In the genomic region with DNA sequence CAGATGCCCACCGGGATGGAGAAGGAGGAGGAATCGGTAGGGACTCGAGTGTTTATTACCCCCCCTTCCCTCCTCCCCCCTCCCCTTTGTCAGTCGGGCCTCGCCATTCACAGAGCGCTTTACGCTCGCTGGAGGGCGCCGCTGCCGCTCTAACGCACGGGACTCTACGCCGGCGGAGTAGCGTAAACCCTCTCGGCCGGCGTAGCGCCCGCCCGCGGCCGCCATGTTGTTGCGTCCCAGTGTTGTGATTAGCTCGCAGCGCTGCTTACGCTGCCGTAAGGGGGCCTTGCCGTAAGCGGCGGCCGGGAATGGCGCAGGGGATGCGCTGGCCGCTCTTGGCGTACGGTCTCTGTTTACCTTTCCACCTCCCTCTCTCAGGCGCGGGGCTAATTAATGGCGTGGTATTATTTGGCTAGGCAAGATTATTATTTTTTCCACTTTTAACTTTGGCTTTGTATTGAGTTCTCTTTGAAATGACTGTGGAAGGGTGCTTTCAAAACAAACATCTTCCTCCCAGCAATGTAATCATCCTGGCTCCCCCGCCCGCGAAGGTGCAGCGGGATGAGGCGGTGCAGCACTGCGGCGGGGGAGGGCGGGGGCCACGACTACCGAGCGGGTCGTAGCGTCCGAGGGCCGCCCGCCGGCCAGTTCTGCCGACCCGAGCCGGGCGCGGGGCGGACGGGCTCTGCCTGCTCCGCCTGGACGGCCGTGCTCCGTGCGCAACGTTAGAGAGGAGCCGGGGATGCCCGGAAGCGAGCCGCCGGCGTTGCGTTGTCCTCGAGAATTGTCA, we compare ENCODE assay signal across 8 cellular contexts. TPM values are rescaled to one million over a fixed set of nuclear protein-coding genes. Genes with fewer than 3 reads are reported as not detected.
DNase-seq lines count a peak whose midpoint lies in the region; ATAC-seq and TF ChIP-seq lines count a peak whose summit lies in the region.

No MANE protein-coding gene starts in this region.

- no peaks in the 10 kb centered on the region for H3K9me2 ChIP-seq in OCI-LY1 (ENCODE audit: low read depth, low read length)

- peak overlapping the region; percentile 95 for H3K27ac Mint-ChIP-seq in endothelial cell (ENCODE audit: unreplicated experiment)
- H3K27ac Mint-ChIP-seq in mesothelial cell of epicardium = peak overlapping the region; percentile 99

- TF ChIP-seq CTCF in OCI-LY1 (IDR thresholded peaks at IDR 0.05; ENCODE audit: low read length) (no peak), endothelial cell (IDR thresholded peaks at IDR 0.05; ENCODE audit: unreplicated experiment) (peak; percentile 11), mesothelial cell of epicardium (IDR thresholded peaks at IDR 0.05; ENCODE audit: unreplicated experiment) (no peak)

- H3K9me3 ChIP-seq in OCI-LY1 (ENCODE audit: low read length) = no peaks in the 10 kb centered on the region

- peak overlapping the region; percentile 79 for H3K9ac ChIP-seq in OCI-LY1 (ENCODE audit: low read length)

- H3K27ac ChIP-seq in OCI-LY1 (ENCODE audit: low read depth, low read length, poor library complexity, severe bottlenecking) = peak overlapping the region; percentile 77

- H3K36me3 Mint-ChIP-seq in endothelial cell (ENCODE audit: low read depth, unreplicated experiment) (peaks cover 13% of the 10 kb centered on the region), mesothelial cell of epicardium (no peaks in the 10 kb centered on the region)

- peak overlapping the region; percentile 81 for H3K4me3 ChIP-seq in OCI-LY1 (ENCODE audit: low read depth, low read length, poor library complexity, severe bottlenecking)

- H3F3A ChIP-seq in OCI-LY1 (ENCODE audit: insufficient read depth, low read length) = no peaks in the 10 kb centered on the region

- H3K4me2 ChIP-seq in OCI-LY1 (ENCODE audit: low read length) = peak overlapping the region; percentile 87

- H3K27me3 ChIP-seq in OCI-LY1 (ENCODE audit: insufficient read depth, low read length) = no peaks in the 10 kb centered on the region

- peaks cover 16% of the 10 kb centered on the region for H3K4me1 ChIP-seq in OCI-LY1 (ENCODE audit: insufficient read depth, low read length, severe bottlenecking)

- peak overlapping the region; percentile 96 for H3K4me3 Mint-ChIP-seq in endothelial cell (ENCODE audit: unreplicated experiment)
- H3K4me3 Mint-ChIP-seq in mesothelial cell of epicardium = peak overlapping the region; percentile 81

- H3K27me3 Mint-ChIP-seq in endothelial cell (ENCODE audit: unreplicated experiment) (peaks cover 10% of the 10 kb centered on the region), mesothelial cell of epicardium (ENCODE audit: low read depth) (peaks cover 23% of the 10 kb centered on the region)

- peaks cover 42% of the 10 kb centered on the region for H3K79me2 ChIP-seq in OCI-LY1 (ENCODE audit: insufficient read depth, low read length)

- no peak overlapping the region for H2AFZ ChIP-seq in OCI-LY1 (ENCODE audit: low read length)

- H3K9me3 Mint-ChIP-seq in endothelial cell (ENCODE audit: unreplicated experiment) = no peaks in the 10 kb centered on the region
- no peaks in the 10 kb centered on the region for H3K9me3 Mint-ChIP-seq in mesothelial cell of epicardium

- H3K4me1 Mint-ChIP-seq in endothelial cell (ENCODE audit: unreplicated experiment) (peaks cover 15% of the 10 kb centered on the region), mesothelial cell of epicardium (peaks cover 22% of the 10 kb centered on the region)

- H4K20me1 ChIP-seq in OCI-LY1 (ENCODE audit: insufficient read depth, low read length) = no peaks in the 10 kb centered on the region

- ATAC-seq in GM21528 (IDR thresholded peaks at IDR 0.05; ENCODE audit: low FRiP score, unreplicated experiment) = peak; percentile 60

- peak; percentile 86 for DNase-seq in D341Med (ENCODE audit: low spot score)
- peak; percentile 74 for DNase-seq in HuH-7.5 (ENCODE audit: low spot score)
- peak; percentile 93 for DNase-seq in activated T-cell treated with anti-CD3 and anti-CD28 coated beads for 1 hour (ENCODE audit: low read depth)
- DNase-seq in endothelial cell (ENCODE audit: low spot score) = peak; percentile 92
- DNase-seq in mesothelial cell of epicardium (ENCODE audit: low spot score in 2 of 2, unreplicated experiment in 2 of 2) = peak; percentile 88 to 97
- DNase-seq in stimulated activated CD8-positive, alpha-beta memory T cell treated with anti-CD3 and anti-CD28 coated beads, Interleukin-15, amount 100 ng/mL, for 4 hours (ENCODE audit: low read depth in 2 of 2) = peak; percentile 87 to 92

- H3K36me3 ChIP-seq in OCI-LY1 (ENCODE audit: insufficient read depth, low read length) = no peaks in the 10 kb centered on the region

RNA-seq across cellular contexts. Expression of a gene that starts 0.8 kb away (rescaled TPM):
- total RNA-seq in endothelial cell (ENCODE audit: unreplicated experiment) (31.4 TPM), mesothelial cell of epicardium (43.8 to 45.6 TPM (median 45.3 TPM) in 3 replicates)

Comparison
In these comparisons a context has a peak if more than half of its experiments do, and no peak if none do; other contexts are left out.
1. Peak in every context shown above with its lines: DNase-seq, ATAC-seq, H3K4me3 ChIP-seq and H3K27ac ChIP-seq.